Comparison of ENCODE assay signal across 20 cellular contexts in the genomic region with DNA sequence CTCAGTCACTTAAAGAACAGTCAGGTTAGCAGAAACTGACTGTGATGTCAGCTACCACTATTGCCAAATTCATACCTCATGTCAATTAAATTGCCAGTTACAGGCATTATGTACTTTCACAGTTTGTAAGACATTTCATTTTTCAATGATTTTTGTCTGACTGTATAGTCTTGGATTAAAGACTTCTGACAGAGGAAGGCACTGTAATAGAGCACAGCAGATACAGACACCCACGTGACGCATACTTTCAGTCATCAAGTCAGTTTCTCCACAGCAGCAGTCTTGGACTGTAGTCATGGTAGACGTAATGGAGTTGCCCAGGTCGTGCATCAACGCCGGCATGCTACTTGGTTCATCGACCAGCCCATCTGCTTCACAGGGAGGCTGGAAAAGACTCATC.
"Had no signal": no experiment of that assay in that cellular context is flagged by ENCODE, and none has a peak within 500 bp of the region (broad histone marks: within the 10 kb centered on the region; RNA-seq: fewer than 3 reads in every experiment).

No MANE protein-coding gene starts in this region.

- H3K4me3 Mint-ChIP-seq: activated CD4-positive, alpha-beta T cell treated with anti-CD3 and anti-CD28 coated beads, Interleukin-2, amount 10 ng/mL, durations not matched to agents 7 days and 5 days; activated naive CD4-positive, alpha-beta T cell treated with anti-CD3 and anti-CD28 coated beads, Interleukin-2, amount 10 ng/mL, durations not matched to agents 7 days and 5 days; activated naive CD8-positive, alpha-beta T cell treated with anti-CD3 and anti-CD28 coated beads, Interleukin-2, amount 50 U/mL, for 24 hours; activated T-cell treated with anti-CD3 and anti-CD28 coated beads, Interleukin-2, amount 50 U/mL, for 4 hours; nephron progenitor cell; T-helper 1 cell treated with Interleukin-12 subunit alpha and Interleukin-12 subunit beta and Interleukin-4 antibody, amounts not matched to agents 30 μg/mL and 1 μg/mL, for 36 hours had no signal

- DNase-seq: activated CD4-positive, alpha-beta T cell treated with anti-CD3 and anti-CD28 coated beads, Interleukin-2, amount 10 ng/mL, durations not matched to agents 7 days and 5 days; activated CD8-positive, alpha-beta memory T cell treated with anti-CD3 and anti-CD28 coated beads, Interleukin-2, amount 50 U/mL, for 4 hours; activated naive CD4-positive, alpha-beta T cell treated with anti-CD3 and anti-CD28 coated beads, Interleukin-2, amount 10 ng/mL, durations not matched to agents 7 days and 5 days; activated naive CD8-positive, alpha-beta T cell treated with anti-CD3 and anti-CD28 coated beads, Interleukin-2, amount 50 U/mL, for 24 hours; activated T-cell treated with anti-CD3 and anti-CD28 coated beads, Interleukin-2, amount 50 U/mL, for 4 hours; dermis blood vessel endothelial cell; effector memory CD4-positive, alpha-beta T cell; head of caudate nucleus; kidney glomerular epithelial cell; midbrain; nephron progenitor cell; nucleus accumbens; posterior cingulate gyrus; retina; stimulated activated CD4-positive, alpha-beta T cell treated with anti-CD3 and anti-CD28 coated beads, Interleukin-2, amount 100 ng/mL, for 24 hours; stimulated activated naive CD4-positive, alpha-beta T cell treated with Interleukin-2 at 50 U/mL for 16 hours; transverse colon; uterus had no signal

- H3K27me3 ChIP-seq: uterus had no signal

- H3K9me3 ChIP-seq: transverse colon, uterus had no signal

- H3K4me3 ChIP-seq: transverse colon, uterus had no signal

- H3K36me3 ChIP-seq: transverse colon, uterus had no signal

- H3K9me3 Mint-ChIP-seq: activated CD4-positive, alpha-beta T cell treated with anti-CD3 and anti-CD28 coated beads, Interleukin-2, amount 10 ng/mL, durations not matched to agents 7 days and 5 days; activated naive CD4-positive, alpha-beta T cell treated with anti-CD3 and anti-CD28 coated beads, Interleukin-2, amount 10 ng/mL, durations not matched to agents 7 days and 5 days; activated naive CD8-positive, alpha-beta T cell treated with anti-CD3 and anti-CD28 coated beads, Interleukin-2, amount 50 U/mL, for 24 hours; activated T-cell treated with anti-CD3 and anti-CD28 coated beads, Interleukin-2, amount 50 U/mL, for 4 hours; T-helper 1 cell treated with Interleukin-12 subunit alpha and Interleukin-12 subunit beta and Interleukin-4 antibody, amounts not matched to agents 30 μg/mL and 1 μg/mL, for 36 hours had no signal

- H3K27me3 Mint-ChIP-seq: activated naive CD8-positive, alpha-beta T cell treated with anti-CD3 and anti-CD28 coated beads, Interleukin-2, amount 50 U/mL, for 24 hours had no signal

- H3K4me1 Mint-ChIP-seq: activated CD4-positive, alpha-beta T cell treated with anti-CD3 and anti-CD28 coated beads, Interleukin-2, amount 10 ng/mL, durations not matched to agents 7 days and 5 days; activated naive CD4-positive, alpha-beta T cell treated with anti-CD3 and anti-CD28 coated beads, Interleukin-2, amount 10 ng/mL, durations not matched to agents 7 days and 5 days; activated naive CD8-positive, alpha-beta T cell treated with anti-CD3 and anti-CD28 coated beads, Interleukin-2, amount 50 U/mL, for 24 hours had no signal

- ATAC-seq: activated CD4-positive, CD25-positive, alpha-beta regulatory T cell treated with anti-CD3 and anti-CD28 coated beads, Interleukin-2, amount 50 U/mL, for 24 hours; activated naive CD8-positive, alpha-beta T cell treated with anti-CD3 and anti-CD28 coated beads, Interleukin-2, amount 50 U/mL, for 24 hours; activated T-cell treated with anti-CD3 and anti-CD28 coated beads, Interleukin-2, amount 50 U/mL, for 4 hours had no signal

- H3K27ac Mint-ChIP-seq: activated CD4-positive, alpha-beta T cell treated with anti-CD3 and anti-CD28 coated beads, Interleukin-2, amount 10 ng/mL, durations not matched to agents 7 days and 5 days; activated naive CD4-positive, alpha-beta T cell treated with anti-CD3 and anti-CD28 coated beads, Interleukin-2, amount 10 ng/mL, durations not matched to agents 7 days and 5 days; activated naive CD8-positive, alpha-beta T cell treated with anti-CD3 and anti-CD28 coated beads, Interleukin-2, amount 50 U/mL, for 24 hours; nephron progenitor cell; T-helper 1 cell treated with Interleukin-12 subunit alpha and Interleukin-12 subunit beta and Interleukin-4 antibody, amounts not matched to agents 30 μg/mL and 1 μg/mL, for 36 hours had no signal

- H3K4me1 ChIP-seq: transverse colon, uterus had no signal

- H3K36me3 Mint-ChIP-seq: activated naive CD4-positive, alpha-beta T cell treated with anti-CD3 and anti-CD28 coated beads, Interleukin-2, amount 10 ng/mL, durations not matched to agents 7 days and 5 days had no signal
